Comparison of ENCODE assay signal across 15 cellular contexts in the genomic region with DNA sequence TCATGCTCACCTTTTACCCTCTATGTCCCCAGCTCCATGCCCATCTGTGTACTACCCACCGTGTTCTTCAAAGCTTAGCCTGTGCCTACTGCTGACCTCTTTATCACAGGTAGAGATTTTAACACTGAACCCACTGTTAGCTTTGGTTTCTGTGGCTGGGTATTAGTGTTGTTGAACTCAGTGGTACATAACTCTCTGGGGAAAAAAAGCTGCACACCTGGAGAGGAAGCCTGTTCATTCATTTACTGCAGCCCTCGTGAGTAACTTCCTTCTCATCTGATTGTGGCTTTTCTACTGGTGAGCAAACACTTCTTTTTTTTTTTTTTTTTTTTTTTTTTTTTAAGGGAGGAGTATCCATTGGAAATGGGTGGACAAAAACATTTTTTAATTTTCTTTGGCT.
DNase-seq lines count a peak whose midpoint lies in the region; ATAC-seq, FAIRE-seq and TF ChIP-seq lines count a peak whose summit lies in the region.
"Had no signal": no experiment of that assay in that cellular context is flagged by ENCODE, and none has a peak within 500 bp of the region (broad histone marks: within the 10 kb centered on the region; RNA-seq: fewer than 3 reads in every experiment).

No MANE protein-coding gene starts in this region.

- no peaks in the 10 kb centered on the region for H3K9me2 ChIP-seq in hepatocyte (replicated peaks; ENCODE audit: insufficient read depth)

- no peak for TF ChIP-seq CTCF in hepatocyte (IDR thresholded peaks at IDR 0.05; ENCODE audit: poor library complexity)
- no peak for TF ChIP-seq CTCF in H9 (conservative IDR thresholded peaks at IDR 0.05)

- H2BK12ac ChIP-seq in H9 (ENCODE audit: insufficient read length, low read depth, low read length) = no peak overlapping the region

- H3K9me3 Mint-ChIP-seq in H9 = no peaks in the 10 kb centered on the region

- H2BK15ac ChIP-seq in H9 (ENCODE audit: low read depth, low read length) = no peak overlapping the region

- H3K36me3 ChIP-seq in hepatocyte (replicated peaks; ENCODE audit: insufficient read depth, low read depth) = no peaks in the 10 kb centered on the region
- H3K36me3 ChIP-seq: gastroesophageal sphincter, left lung, Peyer's patch had no signal

- H3K56ac ChIP-seq in H9 (ENCODE audit: insufficient read length, low read depth, low read length) = no peak overlapping the region

- H2AFZ ChIP-seq in hepatocyte = no peak overlapping the region
- no peak overlapping the region for H2AFZ ChIP-seq in H9 (ENCODE audit: low read length)

- no peak overlapping the region for H3T11ph ChIP-seq in H9 (ENCODE audit: low read length)

- peak; percentile 16 for DNase-seq in NCI-H1436 (lab: John Stamatoyannopoulos, UW)
- no peak for DNase-seq in NCI-H1436 treated with DMSO at 0.1 percent for 48 hours (lab: John Stamatoyannopoulos, UW)
- DNase-seq in hepatocyte (ENCODE audit: low spot score) = peak; percentile 30
- no peak for DNase-seq in H9
- DNase-seq in HTR-8/SVneo (ENCODE audit: insufficient read length, low spot score) = no peak
- DNase-seq in OCI-M2 (lab: John Stamatoyannopoulos, UW; ENCODE audit: unreplicated experiment) = no peak
- DNase-seq: activated naive CD8-positive, alpha-beta T cell treated with anti-CD3 and anti-CD28 coated beads, Interleukin-2, amount 10 ng/mL, durations not matched to agents 7 days and 5 days; left lung; NCI-H1048; Peyer's patch; stimulated activated CD4-positive, alpha-beta T cell treated with anti-CD3 and anti-CD28 coated beads, Interleukin-15, amount 100 ng/mL, for 24 hours; T-helper 9 cell had no signal

- H3K79me2 ChIP-seq in hepatocyte (no peaks in the 10 kb centered on the region), H9 (ENCODE audit: insufficient read depth, low read length) (no peaks in the 10 kb centered on the region)

- H3K9me3 ChIP-seq in hepatocyte (ENCODE audit: low read depth) (no peaks in the 10 kb centered on the region), H9 (ENCODE audit: control insufficient read depth, low read depth, low read length) (no peaks in the 10 kb centered on the region)
- H3K9me3 ChIP-seq: gastroesophageal sphincter, left lung, Peyer's patch had no signal

- H3K27me3 Mint-ChIP-seq in H9 (ENCODE audit: low read depth) = no peaks in the 10 kb centered on the region; the same call in 1 of the 2 replicates

- H3K27ac ChIP-seq in hepatocyte (no peak overlapping the region), H9 (ENCODE audit: insufficient read length, low read depth, low read length) (no peak overlapping the region)
- H3K27ac ChIP-seq: gastroesophageal sphincter, left lung, Peyer's patch had no signal

- no peak overlapping the region for H3K27ac Mint-ChIP-seq in H9
- H3K27ac Mint-ChIP-seq: activated naive CD8-positive, alpha-beta T cell treated with anti-CD3 and anti-CD28 coated beads, Interleukin-2, amount 10 ng/mL, durations not matched to agents 7 days and 5 days had no signal

- no peak overlapping the region for H4K91ac ChIP-seq in H9 (ENCODE audit: insufficient read length, low read depth, low read length)

- no peaks in the 10 kb centered on the region for H3K36me3 Mint-ChIP-seq in H9 (ENCODE audit: insufficient read depth in 1 of 3, low read depth in 3 of 3)
- H3K36me3 Mint-ChIP-seq: activated naive CD8-positive, alpha-beta T cell treated with anti-CD3 and anti-CD28 coated beads, Interleukin-2, amount 10 ng/mL, durations not matched to agents 7 days and 5 days had no signal

- peak; percentile 53 for ATAC-seq in GM21717 (IDR thresholded peaks at IDR 0.05; ENCODE audit: unreplicated experiment)
- peak; percentile 98 for ATAC-seq in HG03457 (IDR thresholded peaks at IDR 0.05; ENCODE audit: unreplicated experiment)
- ATAC-seq: gastroesophageal sphincter, left lung had no signal

- peaks cover 1 to 2% of the 10 kb centered on the region in 2 experiments; a peak in 3 of 4 replicates for H3K4me1 Mint-ChIP-seq in H9

- H3K9ac ChIP-seq in H9 (ENCODE audit: extremely low read depth, insufficient read length, low read length) = no peak overlapping the region

- no peak overlapping the region for H3K14ac ChIP-seq in H9 (ENCODE audit: insufficient read depth, low read length)

- WGBS in hepatocyte (ENCODE audit: low lambda C conversion rate, missing lambda C conversion rate) = 50% methylated on average over 2 of the region's 2 CpGs
- WGBS in H9 (ENCODE audit: extremely low coverage, insufficient read length, low lambda C conversion rate) = no CpG with 5 or more reads among the region's 2 CpGs

- no peak overlapping the region for H2AK5ac ChIP-seq in H9 (ENCODE audit: insufficient read length, low read length)

- H3K4ac ChIP-seq in H9 (ENCODE audit: low read depth, low read length) = no peak overlapping the region

- H2BK120ac ChIP-seq in H9 (ENCODE audit: low read depth, low read length, poor library complexity, severe bottlenecking) = no peak overlapping the region

- no peaks in the 10 kb centered on the region for H3K4me1 ChIP-seq in hepatocyte (ENCODE audit: insufficient read depth)
- no peaks in the 10 kb centered on the region for H3K4me1 ChIP-seq in H9 (ENCODE audit: insufficient read depth, low read length)
- H3K4me1 ChIP-seq: gastroesophageal sphincter, left lung, Peyer's patch had no signal

- no peak overlapping the region for H2BK5ac ChIP-seq in H9 (ENCODE audit: insufficient read length, low read length)

- no peak overlapping the region for H3K23ac ChIP-seq in H9 (ENCODE audit: insufficient read length, low read depth, low read length)

- H4K8ac ChIP-seq in H9 (replicated peaks; ENCODE audit: insufficient read length, low read depth, low read length) = no peak overlapping the region

- H3K79me1 ChIP-seq in H9 (ENCODE audit: insufficient read depth, low read depth, low read length, poor library complexity, severe bottlenecking) = no peaks in the 10 kb centered on the region

- H3K27me3 ChIP-seq in hepatocyte = no peaks in the 10 kb centered on the region
- no peaks in the 10 kb centered on the region for H3K27me3 ChIP-seq in H9 (ENCODE audit: insufficient read depth, low read length)
- H3K27me3 ChIP-seq: left lung, Peyer's patch had no signal

- no peak for FAIRE-seq in HTR-8/SVneo (lab: Jason Lieb, UNC)

- H3K4me3 ChIP-seq in hepatocyte = no peak overlapping the region
- H3K4me3 ChIP-seq: gastroesophageal sphincter, left lung, Peyer's patch had no signal

- no peak overlapping the region for H2BK20ac ChIP-seq in H9 (ENCODE audit: low read depth, low read length, poor library complexity, severe bottlenecking)

- no peak overlapping the region for H3K4me3 Mint-ChIP-seq in H9
- H3K4me3 Mint-ChIP-seq: activated naive CD8-positive, alpha-beta T cell treated with anti-CD3 and anti-CD28 coated beads, Interleukin-2, amount 10 ng/mL, durations not matched to agents 7 days and 5 days had no signal

- H3K4me2 ChIP-seq in hepatocyte (no peak overlapping the region), H9 (ENCODE audit: insufficient read depth, insufficient read length, low read length) (no peak overlapping the region)

- H3K18ac ChIP-seq in H9 (ENCODE audit: insufficient read length, low read depth, low read length) = no peak overlapping the region

- no peak overlapping the region for H4K5ac ChIP-seq in H9 (ENCODE audit: insufficient read length, low read depth, low read length)

- H4K20me1 ChIP-seq in hepatocyte (ENCODE audit: insufficient read depth, poor library complexity, severe bottlenecking) = no peaks in the 10 kb centered on the region
- no peaks in the 10 kb centered on the region for H4K20me1 ChIP-seq in H9 (ENCODE audit: control insufficient read depth, insufficient read depth, insufficient read length)

- H3K23me2 ChIP-seq in H9 (ENCODE audit: insufficient read length, low read depth, low read length, poor library complexity, severe bottlenecking) = no peaks in the 10 kb centered on the region

Comparison
In these comparisons a context has a peak if more than half of its experiments do, and no peak if none do; other contexts are left out.
1. DNase-seq: peak in NCI-H1436 (single experiment) and hepatocyte (single experiment); none in NCI-H1436 treated with DMSO at 0.1 percent for 48 hours (single experiment), H9 (single experiment), HTR-8/SVneo (single experiment) and OCI-M2 (single experiment).